In genomic region chr11:129093283-129093682, GRCh38 we compare ENCODE assay signal across 36 cellular contexts.
"Had no signal": no experiment of that assay in that cellular context is flagged by ENCODE, and none has a peak within 500 bp of the region (broad histone marks: within the 10 kb centered on the region; RNA-seq: fewer than 3 reads in every experiment).

No MANE protein-coding gene starts in this region.

- H3K4me3 ChIP-seq: adrenal gland, body of pancreas, breast epithelium had no signal

- DNase-seq: activated B cell treated with CpG ODN at 0.5 μM for 24 hours; activated CD4-positive, alpha-beta memory T cell treated with anti-CD3 and anti-CD28 coated beads for 36 hours; activated CD4-positive, alpha-beta T cell treated with anti-CD3 and anti-CD28 coated beads for 4 hours; activated CD4-positive, alpha-beta T cell treated with anti-CD3 and anti-CD28 coated beads, Interleukin-2, amount 10 ng/mL, durations not matched to agents 24 days and 14 days; activated CD4-positive, alpha-beta T cell treated with anti-CD3 and anti-CD28 coated beads, Interleukin-2, amount 50 U/mL, for 1 hour; activated CD4-positive, alpha-beta T cell treated with anti-CD3 and anti-CD28 coated beads, Interleukin-2, amount 50 U/mL, for 4 hours; activated CD4-positive, CD25-positive, alpha-beta regulatory T cell treated with anti-CD3 and anti-CD28 coated beads, Interleukin-2, amount 50 U/mL, for 72 hours; activated CD8-positive, alpha-beta memory T cell treated with anti-CD3 and anti-CD28 coated beads, Interleukin-2, amount 50 U/mL, for 4 hours; activated CD8-positive, alpha-beta T cell treated with anti-CD3 and anti-CD28 coated beads for 36 hours; activated effector memory CD4-positive, alpha-beta T cell treated with anti-CD3 and anti-CD28 coated beads, Interleukin-2, amount 50 U/mL, for 16 hours; activated gamma-delta T cell treated with Interleukin-2 at 50 U/mL for 16 hours; activated naive CD4-positive, alpha-beta T cell; activated naive CD4-positive, alpha-beta T cell treated with anti-CD3 and anti-CD28 coated beads for 36 hours; activated naive CD4-positive, alpha-beta T cell treated with anti-CD3 and anti-CD28 coated beads, Interleukin-2, amount 50 U/mL, for 16 hours; activated naive CD8-positive, alpha-beta T cell treated with anti-CD3 and anti-CD28 coated beads for 36 hours; activated T-cell treated with anti-CD3 and anti-CD28 coated beads for 4 hours; activated T-cell treated with anti-CD3 and anti-CD28 coated beads, Interleukin-2, amount 50 U/mL, for 1 hour; activated T-cell treated with anti-CD3 and anti-CD28 coated beads, Interleukin-2, amount 50 U/mL, for 4 hours; activated T-cell treated with anti-CD3 and anti-CD28 coated beads, Interleukin-2, amount 50 U/mL, for 72 hours; adrenal gland; amniotic stem cell; aorta; body of pancreas; brain microvascular endothelial cell; central memory CD4-positive, alpha-beta T cell; T-helper 1 cell; T-helper 2 cell; T-helper 9 cell had no signal

- H3K4me1 ChIP-seq: adrenal gland, body of pancreas, breast epithelium had no signal

- H3K4me3 Mint-ChIP-seq: activated B cell treated with CpG ODN at 0.5 μM for 24 hours; activated CD4-positive, alpha-beta memory T cell treated with anti-CD3 and anti-CD28 coated beads for 36 hours; activated CD4-positive, alpha-beta T cell treated with anti-CD3 and anti-CD28 coated beads, Interleukin-2, amount 10 ng/mL, durations not matched to agents 24 days and 14 days; activated CD8-positive, alpha-beta T cell treated with anti-CD3 and anti-CD28 coated beads for 36 hours; activated naive CD4-positive, alpha-beta T cell treated with anti-CD3 and anti-CD28 coated beads for 36 hours; activated naive CD8-positive, alpha-beta T cell treated with anti-CD3 and anti-CD28 coated beads for 36 hours; activated T-cell treated with anti-CD3 and anti-CD28 coated beads, Interleukin-2, amount 50 U/mL, for 4 hours; activated T-cell treated with anti-CD3 and anti-CD28 coated beads, Interleukin-2, amount 50 U/mL, for 72 hours; activated T-helper 1 cell treated with anti-CD3 and anti-CD28 coated beads, Interleukin-12 subunit alpha, Interleukin-12 subunit beta, Interleukin-2, Interleukin-4 antibody, amounts not matched to agents 30 ng/mL and 10 ng/mL and 1 ng/mL, durations not matched to agents 14 hours and 24 hours and 36 hours; activated T-helper 17 cell treated with anti-CD3 and anti-CD28 coated beads, Interleukin-2, amount 50 U/mL, for 72 hours; T-helper 1 cell treated with Interleukin-12 subunit alpha and Interleukin-12 subunit beta and Interleukin-4 antibody, amounts not matched to agents 30 μg/mL and 1 μg/mL, for 36 hours; T-helper 2 cell treated with Interferon-gamma antibody and Interleukin-4, amounts not matched to agents 5 μg/mL and 100 μg/mL, for 36 hours had no signal

- H3K27ac Mint-ChIP-seq: activated B cell treated with CpG ODN at 0.5 μM for 24 hours; activated CD4-positive, alpha-beta memory T cell treated with anti-CD3 and anti-CD28 coated beads for 36 hours; activated CD4-positive, alpha-beta T cell treated with anti-CD3 and anti-CD28 coated beads, Interleukin-2, amount 10 ng/mL, durations not matched to agents 24 days and 14 days; activated CD8-positive, alpha-beta T cell treated with anti-CD3 and anti-CD28 coated beads for 36 hours; activated naive CD4-positive, alpha-beta T cell treated with anti-CD3 and anti-CD28 coated beads for 36 hours; activated naive CD4-positive, alpha-beta T cell treated with anti-CD3 and anti-CD28 coated beads, Interleukin-2, amount 50 U/mL, for 72 hours; activated naive CD8-positive, alpha-beta T cell treated with anti-CD3 and anti-CD28 coated beads for 36 hours; activated T-cell treated with anti-CD3 and anti-CD28 coated beads, Interleukin-2, amount 50 U/mL, for 72 hours; activated T-helper 1 cell treated with anti-CD3 and anti-CD28 coated beads, Interleukin-12 subunit alpha, Interleukin-12 subunit beta, Interleukin-2, Interleukin-4 antibody, amounts not matched to agents 30 ng/mL and 10 ng/mL and 1 ng/mL, durations not matched to agents 14 hours and 24 hours and 36 hours; activated T-helper 17 cell treated with anti-CD3 and anti-CD28 coated beads, Interleukin-2, amount 50 U/mL, for 72 hours; T-helper 1 cell treated with Interleukin-12 subunit alpha and Interleukin-12 subunit beta and Interleukin-4 antibody, amounts not matched to agents 30 μg/mL and 1 μg/mL, for 36 hours; T-helper 2 cell treated with Interferon-gamma antibody and Interleukin-4, amounts not matched to agents 5 μg/mL and 100 μg/mL, for 36 hours had no signal

- H3K36me3 ChIP-seq: adrenal gland, brain microvascular endothelial cell, breast epithelium had no signal

- H3K27me3 ChIP-seq: adrenal gland, body of pancreas, brain microvascular endothelial cell, breast epithelium had no signal

- H3K9me3 ChIP-seq: body of pancreas had no signal

- H3K27me3 Mint-ChIP-seq: activated B cell treated with CpG ODN at 0.5 μM for 24 hours; activated CD4-positive, alpha-beta memory T cell treated with anti-CD3 and anti-CD28 coated beads for 36 hours; activated CD4-positive, alpha-beta T cell treated with anti-CD3 and anti-CD28 coated beads, Interleukin-2, amount 10 ng/mL, durations not matched to agents 24 days and 14 days; activated CD8-positive, alpha-beta T cell treated with anti-CD3 and anti-CD28 coated beads for 36 hours; activated naive CD8-positive, alpha-beta T cell treated with anti-CD3 and anti-CD28 coated beads for 36 hours had no signal

- FAIRE-seq: TTC549 had no signal

- H3K4me1 Mint-ChIP-seq: activated B cell treated with CpG ODN at 0.5 μM for 24 hours; activated CD4-positive, alpha-beta T cell treated with anti-CD3 and anti-CD28 coated beads, Interleukin-2, amount 10 ng/mL, durations not matched to agents 24 days and 14 days; activated naive CD8-positive, alpha-beta T cell treated with anti-CD3 and anti-CD28 coated beads for 36 hours; activated T-helper 17 cell treated with anti-CD3 and anti-CD28 coated beads, Interleukin-2, amount 50 U/mL, for 72 hours had no signal

- H3K27ac ChIP-seq: adrenal gland, body of pancreas, brain microvascular endothelial cell, breast epithelium, VCaP had no signal

- ATAC-seq: activated CD8-positive, alpha-beta T cell treated with anti-CD3 and anti-CD28 coated beads for 36 hours; activated naive CD4-positive, alpha-beta T cell treated with anti-CD3 and anti-CD28 coated beads, Interleukin-2, amount 50 U/mL, for 72 hours; activated T-cell treated with anti-CD3 and anti-CD28 coated beads, Interleukin-2, amount 50 U/mL, for 4 hours; activated T-cell treated with anti-CD3 and anti-CD28 coated beads, Interleukin-2, amount 50 U/mL, for 72 hours; activated T-helper 17 cell treated with anti-CD3 and anti-CD28 coated beads, Interleukin-2, amount 50 U/mL, for 72 hours; body of pancreas had no signal
